Comparison of ENCODE assay signal across 8 cellular contexts in genomic region chr6:78611886-78612480, GRCh38.
DNase-seq lines count a peak whose midpoint lies in the region; ATAC-seq and TF ChIP-seq lines count a peak whose summit lies in the region.

No MANE protein-coding gene starts in this region.

- H3K36me3 ChIP-seq in HEK293 (ENCODE audit: control insufficient read depth in 2 of 2, insufficient read depth in 1 of 2, low read length in 2 of 2) (no peaks in the 10 kb centered on the region), SK-N-SH (replicated peaks in 1 of 2; ENCODE audit: control insufficient read depth in 1 of 2, insufficient read depth in 2 of 2, low read length in 1 of 2) (no peaks in the 10 kb centered on the region)

- peak; percentile 53 for TF ChIP-seq RAD21 in SK-N-SH (IDR thresholded peaks at IDR 0.05; ENCODE audit: low read length)

- no peak for TF ChIP-seq EP300 in SK-N-SH (IDR thresholded peaks at IDR 0.05; ENCODE audit: borderline replicate concordance in 1 of 2, low read depth in 1 of 2, low read length in 1 of 2)

- no peak overlapping the region for H2AFZ ChIP-seq in SK-N-SH (ENCODE audit: low read depth)

- H3K27ac ChIP-seq in HEK293 (ENCODE audit: extremely low read depth, low read depth, low read length), result no peak overlapping the region
- no peak overlapping the region for H3K27ac ChIP-seq in SK-N-SH (ENCODE audit: low read depth in 2 of 2, low read length in 1 of 2)

- no peaks in the 10 kb centered on the region for H4K20me1 ChIP-seq in SK-N-SH (ENCODE audit: insufficient read depth)

- peaks cover 18% of the 10 kb centered on the region for H3F3A ChIP-seq in SK-N-SH (replicated peaks; ENCODE audit: insufficient read depth)

- no peaks in the 10 kb centered on the region for H3K9me2 ChIP-seq in SK-N-SH

- ATAC-seq in GM19463 (IDR thresholded peaks at IDR 0.05; ENCODE audit: unreplicated experiment), result no peak

- POLR2A ChIA-PET in HEK293 (lab: Yijun Ruan, JAX) (no interaction called here), SK-N-SH (lab: Yijun Ruan, JAX) (no interaction called here)

- H3K79me2 ChIP-seq in SK-N-SH (ENCODE audit: insufficient read depth), result no peaks in the 10 kb centered on the region

- H3K4me1 ChIP-seq in HEK293 (ENCODE audit: control insufficient read depth, insufficient read depth, low read length) (no peaks in the 10 kb centered on the region), SK-N-SH (ENCODE audit: control insufficient read depth in 1 of 2, insufficient read depth in 2 of 2, low read depth in 1 of 2, low read length in 1 of 2) (peaks cover 0 to 17% of the 10 kb centered on the region in 2 experiments; a peak in 3 of 4 replicates)

- WGBS in SK-N-SH (ENCODE audit: low lambda C conversion rate), result 45% methylated on average over 4 of the region's 4 CpGs

- H3K9me3 ChIP-seq in HEK293 (ENCODE audit: control insufficient read depth, insufficient read depth, low read depth, low read length) (no peaks in the 10 kb centered on the region), SK-N-SH (no peaks in the 10 kb centered on the region)

- H3K27me3 ChIP-seq in SK-N-SH (ENCODE audit: insufficient read depth), result no peaks in the 10 kb centered on the region

- H3K4me3 ChIP-seq in HEK293 (ENCODE audit: low read depth, low read length) (no peak overlapping the region), SK-N-SH (ENCODE audit: low read depth in 2 of 2, low read length in 1 of 2) (no peak overlapping the region)

- no peak overlapping the region for H3K9ac ChIP-seq in SK-N-SH

- DNase-seq in COR-L47 (lab: John Stamatoyannopoulos, UW) (peak; percentile 2), SK-N-SH (peak; percentile 28), kidney tubule cell (ENCODE audit: low spot score) (peak; percentile 42), NK-92 (lab: John Stamatoyannopoulos, UW; ENCODE audit: unreplicated experiment) (no peak), islet precursor cell (no peak), glomerular visceral epithelial cell (ENCODE audit: extremely low spot score) (no peak)

- TF ChIP-seq CTCF in HEK293 (tag by site-specific recombination; IDR thresholded peaks at IDR 0.05) (no peak), SK-N-SH (IDR thresholded peaks at IDR 0.05) (peak; percentile 80)

- H3K4me2 ChIP-seq in SK-N-SH, result no peak overlapping the region

- CTCF ChIA-PET in HEK293 (lab: Yijun Ruan, JAX), result interaction anchor here (0.7 to 2.9 kb wide), 8 partner anchors 8 to 28 kb away, joined by 3 to 14 read pairs (median 4); no protein-coding TSS in a partner anchor
- CTCF ChIA-PET in SK-N-SH (lab: Yijun Ruan, JAX), result interaction anchor here (0.8 kb wide), 1 partner anchor 13 kb away, joined by 3 read pairs; no protein-coding TSS in a partner anchor

TF ChIP-seq in HEK293, 187 proteins besides CTCF, POLR2A, EP300 and RAD21:
- TF ChIP-seq ZNF24 (tag by site-specific recombination; IDR thresholded peaks at IDR 0.05) (no peak), ZNF654 (tag by site-specific recombination; IDR thresholded peaks at IDR 0.05; ENCODE audit: low read depth) (peak; percentile 16; the same call in 1 of the 2 replicates), ZNF114 (tag by site-specific recombination; IDR thresholded peaks at IDR 0.05) (no peak), ZNF266 (tag by site-specific recombination; IDR thresholded peaks at IDR 0.05; ENCODE audit: low read depth) (no peak), ZNF558 (tag by site-specific recombination; IDR thresholded peaks at IDR 0.05) (no peak)
TF ChIP-seq in HEK293: peak in this region for 1.

TF ChIP-seq in SK-N-SH, 30 proteins besides CTCF, POLR2A, EP300 and RAD21:
- TF ChIP-seq NRF1 (IDR thresholded peaks at IDR 0.05; ENCODE audit: low read depth, low read length) (no peak), SMC3 (IDR thresholded peaks at IDR 0.05; ENCODE audit: low read depth, low read length) (0 out of 2 replicates have a peak, but pooled peaks have one; percentile 17)

Comparison
In these comparisons a context has a peak if more than half of its experiments do, and no peak if none do; other contexts are left out.
1. DNase-seq: peak in COR-L47 (single experiment), SK-N-SH (single experiment) and kidney tubule cell (single experiment); none in NK-92 (single experiment), islet precursor cell (single experiment) and glomerular visceral epithelial cell (single experiment).